In genomic region chr11:65960824-65961266, GRCh38 we compare ENCODE assay signal across 6 cellular contexts. TPM values are rescaled to one million over a fixed set of nuclear protein-coding genes. Genes with fewer than 3 reads are reported as not detected.
A peak's percentile ranks its signal among the peaks of the same experiment; 100 is the strongest.
DNase-seq lines count a peak whose midpoint lies in the region; ATAC-seq, FAIRE-seq and TF ChIP-seq lines count a peak whose summit lies in the region.

No MANE protein-coding gene starts in this region.

- no peak overlapping the region for H3K4ac ChIP-seq in neuronal stem cell (ENCODE audit: low read length)

- no peak for FAIRE-seq in bronchial epithelial cell (lab: Jason Lieb, UNC)
- FAIRE-seq in GM12892 (lab: Jason Lieb, UNC): no peak

- peaks cover 5 to 9% of the 10 kb centered on the region in 2 donors for H3K4me1 ChIP-seq in neuronal stem cell (ENCODE audit: control insufficient read depth in 2 of 2, insufficient read depth in 1 of 2, low read depth in 1 of 2, low read length in 2 of 2)

- no peak overlapping the region for H4K91ac ChIP-seq in neuronal stem cell (ENCODE audit: low read depth, low read length, poor library complexity)

- H3K4me3 ChIP-seq in bronchial epithelial cell (ENCODE audit: low read depth, low read length) (peak overlapping the region; percentile 79), neuronal stem cell (ENCODE audit: low read length in 2 of 2) (peak overlapping the region; percentile 53 to 80)

- H3K18ac ChIP-seq in neuronal stem cell (ENCODE audit: low read length): peak overlapping the region; percentile 20

- DNase-seq in bronchial epithelial cell (ENCODE audit: low read depth) (no peak), neuronal stem cell (ENCODE audit: low spot score) (no peak), GM12892 (ENCODE audit: insufficient read length) (no peak), 8988T (no peak)

- no peaks in the 10 kb centered on the region for H3K9me3 ChIP-seq in neuronal stem cell (replicated peaks in 1 of 2; ENCODE audit: control insufficient read depth in 2 of 2, insufficient read depth in 1 of 2, low read depth in 1 of 2, low read length in 2 of 2)

- H2BK5ac ChIP-seq in neuronal stem cell (ENCODE audit: low read length): no peak overlapping the region

- TF ChIP-seq CTCF in bronchial epithelial cell (IDR thresholded peaks at IDR 0.05; ENCODE audit: insufficient read depth, low read length, severe bottlenecking): no peak

- peak overlapping the region; percentile 93 for H3K23ac ChIP-seq in neuronal stem cell (ENCODE audit: low read depth, low read length, poor library complexity)

- H3K14ac ChIP-seq in neuronal stem cell (ENCODE audit: low read length): no peak overlapping the region

- H2BK12ac ChIP-seq in neuronal stem cell (ENCODE audit: low read length): no peak overlapping the region

- peak overlapping the region; percentile 80 for H3K4me2 ChIP-seq in neuronal stem cell (ENCODE audit: insufficient read depth, low read length, poor library complexity, severe bottlenecking)

- no peak overlapping the region for H2BK15ac ChIP-seq in neuronal stem cell (ENCODE audit: low read length)

- H3K27ac ChIP-seq in neuronal stem cell (replicated peaks; ENCODE audit: low read length): peak overlapping the region; percentile 82

- no peak overlapping the region for H2BK120ac ChIP-seq in neuronal stem cell (ENCODE audit: low read depth, low read length)

- H2AFZ ChIP-seq in neuronal stem cell (ENCODE audit: low read length): peak overlapping the region; percentile 57

- H3K36me3 ChIP-seq in bronchial epithelial cell (ENCODE audit: control insufficient read depth, insufficient read depth, low read length) (peaks cover 16% of the 10 kb centered on the region), neuronal stem cell (replicated peaks in 1 of 2; ENCODE audit: control insufficient read depth in 2 of 2, insufficient read depth in 2 of 2, low read length in 2 of 2) (peaks cover 16 to 28% of the 10 kb centered on the region in 2 donors)

- peak overlapping the region; percentile 93 for H2AK5ac ChIP-seq in neuronal stem cell (ENCODE audit: low read depth, low read length)

- H3K79me1 ChIP-seq in neuronal stem cell (ENCODE audit: low read depth, low read length): peaks cover 11% of the 10 kb centered on the region

- peak overlapping the region; percentile 83 for H3K9ac ChIP-seq in neuronal stem cell (ENCODE audit: low read depth, low read length, poor library complexity)

- H4K8ac ChIP-seq in neuronal stem cell (ENCODE audit: low read depth, low read length): no peak overlapping the region

- H3K27me3 ChIP-seq in bronchial epithelial cell (ENCODE audit: control insufficient read depth, insufficient read depth, low read length) (no peaks in the 10 kb centered on the region), neuronal stem cell (ENCODE audit: control insufficient read depth in 3 of 3, insufficient read depth in 3 of 3, low read depth in 1 of 3, low read length in 3 of 3) (no peaks in the 10 kb centered on the region)

- peak; percentile 1 for ATAC-seq in HG03159 (IDR thresholded peaks at IDR 0.05; ENCODE audit: unreplicated experiment)
- ATAC-seq in GM21423 (IDR thresholded peaks at IDR 0.05; ENCODE audit: unreplicated experiment): no peak

- no peak for TF ChIP-seq POLR2A in GM12892 (IDR thresholded peaks at IDR 0.05; ENCODE audit: low read depth, low read length)

- no CpG with 5 or more reads among the region's 16 CpGs for WGBS in neuronal stem cell (ENCODE audit: extremely low coverage in 2 of 2, insufficient read length in 2 of 2, insufficient replicate concordance in 1 of 2), 2 donors

RNA-seq across cellular contexts. Expression of gene SART1, which starts 0.7 kb away (rescaled TPM):
- total RNA-seq in bronchial epithelial cell: 32.4 and 51.7 TPM in 2 replicates
- 41.7 TPM for polyA plus RNA-seq in neuronal stem cell (2013, experiment 1 of 2)
- polyA plus RNA-seq in neuronal stem cell (2013, experiment 2 of 2): 40.8 TPM
- polyA plus RNA-seq in GM12892 (2012; ENCODE audit: missing spikeins): 30.9 TPM

RNA-seq across cellular contexts. Expression of gene TSGA10IP, which starts 15.6 kb away (rescaled TPM):
- total RNA-seq in bronchial epithelial cell: under 0.01 TPM in 1 of 2 replicates, not detected in the other
- polyA plus RNA-seq in neuronal stem cell (2013, experiment 1 of 2): 3.9 TPM
- polyA plus RNA-seq in neuronal stem cell (2013, experiment 2 of 2): 3.6 TPM
- not detected for polyA plus RNA-seq in GM12892 (2012; ENCODE audit: missing spikeins)

RNA-seq across cellular contexts. Expression of gene EIF1AD, which starts 41.1 kb away (rescaled TPM):
- total RNA-seq in bronchial epithelial cell: 39.7 and 44.5 TPM in 2 replicates
- 18.8 TPM for polyA plus RNA-seq in neuronal stem cell (2013, experiment 1 of 2)
- polyA plus RNA-seq in neuronal stem cell (2013, experiment 2 of 2): 20.0 TPM
- polyA plus RNA-seq in GM12892 (2012; ENCODE audit: missing spikeins): 30.9 TPM

RNA-seq across cellular contexts. Expression of gene BANF1, which starts 41.5 kb away (rescaled TPM):
- 8.4 and 14.0 TPM in 2 replicates for total RNA-seq in bronchial epithelial cell
- 485 TPM for polyA plus RNA-seq in neuronal stem cell (2013, experiment 1 of 2)
- 490 TPM for polyA plus RNA-seq in neuronal stem cell (2013, experiment 2 of 2)
- 190 TPM for polyA plus RNA-seq in GM12892 (2012; ENCODE audit: missing spikeins)

RNA-seq across cellular contexts. Expression of gene DRAP1, which starts 41.6 kb away (rescaled TPM):
- 176 and 429 TPM in 2 replicates for total RNA-seq in bronchial epithelial cell
- polyA plus RNA-seq in neuronal stem cell (2013, experiment 1 of 2): 139 TPM
- polyA plus RNA-seq in neuronal stem cell (2013, experiment 2 of 2): 134 TPM
- 75.9 TPM for polyA plus RNA-seq in GM12892 (2012; ENCODE audit: missing spikeins)
